Comparison of ENCODE assay signal across 1 cellular context in genomic region chr3:173890091-173890490, GRCh38.
TF ChIP-seq lines count a peak whose summit lies in the region.

No MANE protein-coding gene starts in this region.

TF ChIP-seq in GM23338, 12 proteins besides CTCF, POLR2A, EP300 and RAD21 (continued from another document):
- no peak for TF ChIP-seq REST (IDR thresholded peaks at IDR 0.05; ENCODE audit: unreplicated experiment)
